8 cellular contexts compared by ENCODE assay signal in genomic region chr1:242467556-242468145, GRCh38. TPM values are rescaled to one million over a fixed set of nuclear protein-coding genes. Genes with fewer than 3 reads are reported as not detected.
DNase-seq lines count a peak whose midpoint lies in the region; ATAC-seq and TF ChIP-seq lines count a peak whose summit lies in the region.

No MANE protein-coding gene starts in this region.

- TF ChIP-seq CTCF in BE2C (IDR thresholded peaks at IDR 0.05; ENCODE audit: low read depth, low read length) (peak; percentile 94), astrocyte of the spinal cord (IDR thresholded peaks at IDR 0.05; ENCODE audit: low read depth, low read length) (peak; percentile 70)

- H3K9me3 ChIP-seq in BE2C: no peaks in the 10 kb centered on the region

- H3K4me3 ChIP-seq in BE2C (ENCODE audit: low read depth, low read length) (no peak overlapping the region), astrocyte of the spinal cord (ENCODE audit: low read depth, low read length) (no peak overlapping the region)

- in situ Hi-C loops in astrocyte of the spinal cord (cut with HindIII; ENCODE audit: low sequenced_read_pairs): no loop called here

- no peaks in the 10 kb centered on the region for H3K27me3 ChIP-seq in BE2C

- no peaks in the 10 kb centered on the region for H3K36me3 ChIP-seq in BE2C

- no peaks in the 10 kb centered on the region for H3K4me1 ChIP-seq in BE2C

- peak; percentile 79 for DNase-seq in BE2C
- DNase-seq in NCI-H748 treated with DMSO at 0.1 percent for 48 hours (lab: John Stamatoyannopoulos, UW): peak; percentile 43
- peak; percentile 57 for DNase-seq in astrocyte of the spinal cord (ENCODE audit: low read depth, low spot score)
- DNase-seq in iPS-NIHi11 (ENCODE audit: low spot score): peak; percentile 70
- DNase-seq in stimulated activated CD4-positive, alpha-beta T cell treated with anti-CD3 and anti-CD28 coated beads, Interleukin-2, amount 100 ng/mL, for 48 hours: peak; percentile 4 to 9
- DNase-seq in GDM1 (lab: John Stamatoyannopoulos, UW): no peak

- ATAC-seq in GM18520 (IDR thresholded peaks at IDR 0.05; ENCODE audit: unreplicated experiment) (peak; percentile 55), HG03280 (IDR thresholded peaks at IDR 0.05; ENCODE audit: unreplicated experiment) (peak; percentile 62)

RNA-seq across cellular contexts. Expression of gene PLD5, which starts 56.8 kb away (rescaled TPM):
- 22.2 TPM for polyA plus RNA-seq in BE2C (2012; ENCODE audit: insufficient read depth, insufficient read length, low read depth)
